ENCODE assay signal across 9 cellular contexts in genomic region chr1:154442006-154442740, GRCh38. TPM values are rescaled to one million over a fixed set of nuclear protein-coding genes. Genes with fewer than 3 reads are reported as not detected.
DNase-seq lines count a peak whose midpoint lies in the region; ATAC-seq, FAIRE-seq and TF ChIP-seq lines count a peak whose summit lies in the region.
"Had no signal": no experiment of that assay in that cellular context is flagged by ENCODE, and none has a peak within 500 bp of the region (broad histone marks: within the 10 kb centered on the region; RNA-seq: fewer than 3 reads in every experiment).

No MANE protein-coding gene starts in this region.

- peak overlapping the region; percentile 5 for H3K4me3 ChIP-seq in effector memory CD4-positive, alpha-beta T cell (ENCODE audit: insufficient read depth, low read depth, low read length, poor library complexity, severe bottlenecking)
- no peak overlapping the region for H3K4me3 ChIP-seq in neutrophil (ENCODE audit: low read depth in 1 of 2, low read length in 1 of 2)

- no peak for FAIRE-seq in D721Med (lab: Jason Lieb, UNC)
- FAIRE-seq: TTC549 had no signal

- ATAC-seq in GM18498 (IDR thresholded peaks at IDR 0.05; ENCODE audit: unreplicated experiment), result no peak
- no peak for ATAC-seq in HG02759 (IDR thresholded peaks at IDR 0.05; ENCODE audit: unreplicated experiment)

- H3K36me3 ChIP-seq in effector memory CD4-positive, alpha-beta T cell (ENCODE audit: control insufficient read depth, insufficient read depth, low read length), result peaks cover 27% of the 10 kb centered on the region
- H3K36me3 ChIP-seq in neutrophil, result peaks cover 97% of the 10 kb centered on the region

- H3K27ac ChIP-seq in effector memory CD4-positive, alpha-beta T cell (ENCODE audit: insufficient read depth, low read length, poor library complexity, severe bottlenecking), result peak overlapping the region; percentile 49
- peak overlapping the region; percentile 70 for H3K27ac ChIP-seq in neutrophil

- TF ChIP-seq CTCF in D721Med (IDR thresholded peaks at IDR 0.05; ENCODE audit: insufficient read depth, missing control alignments), result peak; percentile 32
- TF ChIP-seq CTCF in neutrophil (IDR thresholded peaks at IDR 0.05), result no peak

- peaks cover 20% of the 10 kb centered on the region for H3K4me1 ChIP-seq in effector memory CD4-positive, alpha-beta T cell (ENCODE audit: control insufficient read depth, insufficient read depth, low read length, poor library complexity, severe bottlenecking)
- H3K4me1 ChIP-seq in neutrophil (ENCODE audit: control insufficient read depth in 1 of 2, insufficient read depth in 1 of 2, low read depth in 1 of 2, low read length in 1 of 2), result peaks cover 8 to 21% of the 10 kb centered on the region in 2 experiments

- H3K9me3 ChIP-seq in effector memory CD4-positive, alpha-beta T cell (ENCODE audit: control insufficient read depth, low read length), result no peaks in the 10 kb centered on the region
- H3K9me3 ChIP-seq in neutrophil, result no peaks in the 10 kb centered on the region

- no peaks in the 10 kb centered on the region for H3K27me3 ChIP-seq in effector memory CD4-positive, alpha-beta T cell (replicated peaks; ENCODE audit: control insufficient read depth, insufficient read depth, low read length, poor library complexity, severe bottlenecking)
- H3K27me3 ChIP-seq in neutrophil, result no peaks in the 10 kb centered on the region

- no peak for DNase-seq in D721Med (ENCODE audit: insufficient read length, low spot score)
- DNase-seq in M059J (ENCODE audit: low read depth), result peak; percentile 54
- DNase-seq in effector memory CD4-positive, alpha-beta T cell, result no peak
- DNase-seq in Ammon's horn (ENCODE audit: low spot score), result no peak
- DNase-seq in activated CD8-positive, alpha-beta memory T cell treated with anti-CD3 and anti-CD28 coated beads, Interleukin-2, amount 50 U/mL, for 48 hours, result no peak

RNA-seq across cellular contexts. Expression of gene IL6R, which starts 37.0 kb away (rescaled TPM):
- 2.3 and 3.8 TPM in 2 replicates for total RNA-seq in M059J (2014; rRNA removed; shearing (Covaris generic))

RNA-seq across cellular contexts. Expression of gene TDRD10, which starts 59.8 kb away (rescaled TPM):
- total RNA-seq in M059J (2014; rRNA removed; shearing (Covaris generic)), result not detected in 2 replicates
